In the genomic region with DNA sequence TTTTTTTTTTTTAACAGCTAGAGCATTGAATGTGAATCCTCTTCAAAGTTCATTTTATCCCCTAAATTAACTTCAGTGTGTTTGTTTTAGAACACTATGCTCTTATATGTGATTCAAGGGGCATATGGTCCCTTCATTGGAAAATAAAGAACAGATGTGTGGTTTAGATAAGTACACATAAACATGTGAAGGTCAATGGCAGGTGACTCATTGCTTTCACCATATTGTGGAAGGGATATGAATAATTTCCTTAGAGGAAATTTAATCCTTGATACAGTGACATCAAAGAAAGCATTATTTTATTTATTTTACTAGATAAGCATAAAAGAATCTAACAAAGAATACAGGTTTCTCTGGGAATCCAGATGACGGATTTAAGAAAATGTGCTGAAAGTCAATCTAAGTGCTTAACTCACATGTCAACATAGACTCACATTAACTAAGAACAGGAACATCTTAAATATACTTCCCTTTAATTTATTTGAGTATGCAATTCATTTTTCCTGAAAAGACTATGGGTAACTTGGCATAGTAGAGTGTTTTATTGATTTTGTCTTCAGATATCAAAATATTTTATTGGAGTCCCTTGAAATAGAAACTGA, we compare ENCODE assay signal across 9 cellular contexts.
DNase-seq lines count a peak whose midpoint lies in the region; TF ChIP-seq lines count a peak whose summit lies in the region.
"Had no signal": no experiment of that assay in that cellular context is flagged by ENCODE, and none has a peak within 500 bp of the region (broad histone marks: within the 10 kb centered on the region; RNA-seq: fewer than 3 reads in every experiment).

No MANE protein-coding gene starts in this region.

- H3K79me2 ChIP-seq in neural progenitor cell (ENCODE audit: low read depth), result no peaks in the 10 kb centered on the region

- H3K27me3 ChIP-seq in neural progenitor cell (no peaks in the 10 kb centered on the region), sigmoid colon (no peaks in the 10 kb centered on the region)

- no peaks in the 10 kb centered on the region for H3K9me3 Mint-ChIP-seq in neural progenitor cell

- TF ChIP-seq POLR2A in sigmoid colon (IDR thresholded peaks at IDR 0.05), result no peak

- no peaks in the 10 kb centered on the region for H3K4me1 ChIP-seq in neural progenitor cell
- no peaks in the 10 kb centered on the region for H3K4me1 ChIP-seq in sigmoid colon

- H3K4me3 ChIP-seq in neural progenitor cell (no peak overlapping the region), sigmoid colon (no peak overlapping the region)

- H3K36me3 ChIP-seq in neural progenitor cell, result no peaks in the 10 kb centered on the region
- no peaks in the 10 kb centered on the region for H3K36me3 ChIP-seq in sigmoid colon

- TF ChIP-seq CTCF in neural progenitor cell (IDR thresholded peaks at IDR 0.05) (no peak), sigmoid colon (IDR thresholded peaks at IDR 0.05) (no peak)

- no peak overlapping the region for H3K27ac Mint-ChIP-seq in neural progenitor cell

- H3K4me2 ChIP-seq in neural progenitor cell, result no peak overlapping the region

- H3K27ac ChIP-seq in neural progenitor cell (no peak overlapping the region), sigmoid colon (no peak overlapping the region)

- intact Hi-C loops in sigmoid colon (cut with DNase I), result no loop called here

- no peaks in the 10 kb centered on the region for H4K20me1 ChIP-seq in neural progenitor cell (ENCODE audit: low read depth)

- no peak overlapping the region for H2AFZ ChIP-seq in neural progenitor cell (replicated peaks)

- H3K4me1 Mint-ChIP-seq in neural progenitor cell, result peaks cover 17% of the 10 kb centered on the region

- no peak overlapping the region for H3K9ac ChIP-seq in neural progenitor cell

- H3K27me3 Mint-ChIP-seq in neural progenitor cell (ENCODE audit: insufficient read depth, low read depth), result no peaks in the 10 kb centered on the region

- H3F3A ChIP-seq in neural progenitor cell (ENCODE audit: low read depth), result no peaks in the 10 kb centered on the region

- no peaks in the 10 kb centered on the region for H3K36me3 Mint-ChIP-seq in neural progenitor cell

- no peak for TF ChIP-seq EP300 in sigmoid colon (IDR thresholded peaks at IDR 0.05)

- 47 to 64% methylated on average over 1 of the region's 1 CpG for WGBS in sigmoid colon, 2 donors

- H3K4me3 Mint-ChIP-seq in neural progenitor cell, result no peak overlapping the region

- DNase-seq in DMS53 treated with DMSO at 0.1 percent for 48 hours (lab: John Stamatoyannopoulos, UW; ENCODE audit: unreplicated experiment) (peak; percentile 67), NCI-H146 treated with DMSO at 0.1 percent for 48 hours (lab: John Stamatoyannopoulos, UW; ENCODE audit: unreplicated experiment) (peak; percentile 55), amniotic epithelial cell (ENCODE audit: low read depth) (peak; percentile 91), kidney tubule cell (ENCODE audit: low spot score) (peak; percentile 9), neural progenitor cell (ENCODE audit: low spot score) (no peak), sigmoid colon (no peak)
- DNase-seq in activated CD4-positive, alpha-beta T cell treated with anti-CD3 and anti-CD28 coated beads for 48 hours, result no peak
- DNase-seq in activated T-cell treated with anti-CD3 and anti-CD28 coated beads, Interleukin-2, amount 50 U/mL, for 48 hours, result no peak
- DNase-seq: trophoblast cell had no signal

- H3K9me3 ChIP-seq in neural progenitor cell (ENCODE audit: low read depth), result no peaks in the 10 kb centered on the region
- no peaks in the 10 kb centered on the region for H3K9me3 ChIP-seq in sigmoid colon

Comparison
In these comparisons a context has a peak if more than half of its experiments do, and no peak if none do; other contexts are left out.
1. DNase-seq: peak in DMS53 treated with DMSO at 0.1 percent for 48 hours (single experiment), NCI-H146 treated with DMSO at 0.1 percent for 48 hours (single experiment), amniotic epithelial cell (single experiment) and kidney tubule cell (single experiment); none in neural progenitor cell (single experiment), activated CD4-positive, alpha-beta T cell treated with anti-CD3 and anti-CD28 coated beads for 48 hours (single experiment), sigmoid colon (single experiment) and activated T-cell treated with anti-CD3 and anti-CD28 coated beads, Interleukin-2, amount 50 U/mL, for 48 hours (0 of 2).